Comparison of ENCODE assay signal across 21 cellular contexts in genomic region chr13:18954254-18954653, GRCh38.
A peak's percentile ranks its signal among the peaks of the same experiment; 100 is the strongest.
DNase-seq lines count a peak whose midpoint lies in the region; ATAC-seq, FAIRE-seq and TF ChIP-seq lines count a peak whose summit lies in the region.
"Had no signal": no experiment of that assay in that cellular context is flagged by ENCODE, and none has a peak within 500 bp of the region (broad histone marks: within the 10 kb centered on the region; RNA-seq: fewer than 3 reads in every experiment).

No MANE protein-coding gene starts in this region.

- no peak overlapping the region for H3K56ac ChIP-seq in IMR-90 (ENCODE audit: extremely low read depth, insufficient read depth, low read length)

- no peak overlapping the region for H2BK120ac ChIP-seq in IMR-90 (ENCODE audit: low read depth, low read length)

- CTCF ChIA-PET in IMR-90 (lab: Yijun Ruan, JAX) = no interaction called here
- CTCF ChIA-PET in CD8-positive, alpha-beta T cell (lab: Charles Lee) = no interaction called here

- no peak overlapping the region for H3K18ac ChIP-seq in IMR-90 (ENCODE audit: low read depth, low read length)

- H2BK15ac ChIP-seq in IMR-90 (ENCODE audit: low read depth, low read length) = no peak overlapping the region

- H3K36me3 Mint-ChIP-seq in CD8-positive, alpha-beta T cell = no peaks in the 10 kb centered on the region
- H3K36me3 Mint-ChIP-seq: IgD-negative memory B cell had no signal

- no peaks in the 10 kb centered on the region for H4K20me1 ChIP-seq in IMR-90 (ENCODE audit: insufficient read depth, low read length)
- H4K20me1 ChIP-seq: BLaER1 treated with 17β-estradiol and CSF1 and Interleukin-3, amounts not matched to agents 10 nM and 100 nM had no signal

- POLR2A ChIA-PET in IMR-90 (lab: Charles Lee; ENCODE audit: unreplicated experiment) = no interaction called here
- POLR2A ChIA-PET in CD8-positive, alpha-beta T cell (lab: Charles Lee) = no interaction called here

- H3K4me1 Mint-ChIP-seq in stimulated activated naive CD8-positive, alpha-beta T cell treated with anti-CD3 and anti-CD28 coated beads, Interleukin-15, amount 100 ng/mL, for 72 hours = no peaks in the 10 kb centered on the region
- no peaks in the 10 kb centered on the region for H3K4me1 Mint-ChIP-seq in CD8-positive, alpha-beta T cell (ENCODE audit: low read depth)
- H3K4me1 Mint-ChIP-seq: IgD-negative memory B cell had no signal

- peak; percentile 7 for ATAC-seq in stimulated activated naive CD8-positive, alpha-beta T cell treated with anti-CD3 and anti-CD28 coated beads, Interleukin-15, amount 100 ng/mL, for 72 hours
- no peak for ATAC-seq in stimulated activated naive CD8-positive, alpha-beta T cell treated with anti-CD3 and anti-CD28 coated beads, Interleukin-15, Interleukin-2, amounts not matched to agents 100 U/mL and 50 U/mL, for 24 hours
- ATAC-seq in IMR-90 (ENCODE audit: low read depth) = no peak
- no peak for ATAC-seq in aorta (ENCODE audit: low FRiP score)
- ATAC-seq in GM19328 (IDR thresholded peaks at IDR 0.05; ENCODE audit: unreplicated experiment) = no peak
- ATAC-seq in CD8-positive, alpha-beta T cell = no peak

- no peak overlapping the region for H3K4me3 Mint-ChIP-seq in stimulated activated naive CD8-positive, alpha-beta T cell treated with anti-CD3 and anti-CD28 coated beads, Interleukin-15, amount 100 ng/mL, for 72 hours
- H3K4me3 Mint-ChIP-seq in CD8-positive, alpha-beta T cell = no peak overlapping the region
- H3K4me3 Mint-ChIP-seq: CD4-positive, alpha-beta T cell; IgD-negative memory B cell had no signal

- no peak for FAIRE-seq in kidney (lab: Jason Lieb, UNC)
- FAIRE-seq: D721Med, GM18507, GM19239, H54 had no signal

- no peak overlapping the region for H3K14ac ChIP-seq in IMR-90 (replicated peaks; ENCODE audit: low read depth, low read length)

- no peak overlapping the region for H4K8ac ChIP-seq in IMR-90 (ENCODE audit: low read depth in 2 of 2, low read length in 2 of 2)

- H3K4me2 ChIP-seq in IMR-90 (ENCODE audit: low read depth, low read length) = no peak overlapping the region
- H3K4me2 ChIP-seq: BLaER1 treated with 17β-estradiol and CSF1 and Interleukin-3, amounts not matched to agents 10 nM and 100 nM; KMS-11 had no signal

- H2AK9ac ChIP-seq in IMR-90 (replicated peaks; ENCODE audit: low read depth, low read length, poor library complexity) = no peak overlapping the region

- H3K9me3 Mint-ChIP-seq in stimulated activated naive CD8-positive, alpha-beta T cell treated with anti-CD3 and anti-CD28 coated beads, Interleukin-15, amount 100 ng/mL, for 72 hours = peaks cover 23 to 35% of the 10 kb centered on the region in 2 donors
- peaks cover 10% of the 10 kb centered on the region for H3K9me3 Mint-ChIP-seq in CD8-positive, alpha-beta T cell

- dilution Hi-C loops in IMR-90 (cut with HindIII; ENCODE audit: low sequenced_read_pairs, unreplicated experiment) = no loop called here

- intact Hi-C loops in IMR-90 (cut with micrococcal nuclease) = no loop called here
- intact Hi-C loops in kidney (cut with DNase I) = no loop called here
- intact Hi-C loops in aorta (cut with DNase I) = no loop called here
- intact Hi-C loops in CD8-positive, alpha-beta T cell (cut with DNase I, micrococcal nuclease) = no loop called here

- WGBS in IMR-90 (ENCODE audit: extremely low coverage in 2 of 2, insufficient read length in 1 of 2), 2 experiments = 32% methylated on average over 4 of the region's 5 CpGs; no CpG with 5 or more reads in 1 of the 2 experiments
- WGBS in aorta, 2 donors = 67 to 68% methylated on average over 5 of the region's 5 CpGs

- H3K27ac ChIP-seq in IMR-90 (ENCODE audit: insufficient read depth, low read length) (no peak overlapping the region), kidney (ENCODE audit: low read depth in 2 of 2, low read length in 2 of 2) (no peak overlapping the region), aorta (ENCODE audit: low read depth in 1 of 2, low read length in 2 of 2) (no peak overlapping the region)
- H3K27ac ChIP-seq in CD8-positive, alpha-beta T cell (ENCODE audit: low read depth, low read length) = no peak overlapping the region
- H3K27ac ChIP-seq: BLaER1 treated with 17β-estradiol and CSF1 and Interleukin-3, amounts not matched to agents 10 nM and 100 nM; GM23248; KMS-11 had no signal

- H3K4me3 ChIP-seq in IMR-90 (ENCODE audit: insufficient read depth, low read depth, low read length) (no peak overlapping the region), kidney (ENCODE audit: low read length in 2 of 2) (no peak overlapping the region), aorta (ENCODE audit: low read length in 2 of 2) (no peak overlapping the region)
- H3K4me3 ChIP-seq in CD8-positive, alpha-beta T cell (ENCODE audit: low read depth, low read length) = no peak overlapping the region
- H3K4me3 ChIP-seq: BLaER1 treated with 17β-estradiol and CSF1 and Interleukin-3, amounts not matched to agents 10 nM and 100 nM; GM23248 had no signal

- no peak overlapping the region for H2BK5ac ChIP-seq in IMR-90 (ENCODE audit: low read depth, low read length, poor library complexity, severe bottlenecking)

- H3K27me3 ChIP-seq in IMR-90 (ENCODE audit: control insufficient read depth, insufficient read depth, low read length) (no peaks in the 10 kb centered on the region), aorta (ENCODE audit: control insufficient read depth in 1 of 2, insufficient read depth in 2 of 2, low read length in 1 of 2) (no peaks in the 10 kb centered on the region)
- no peaks in the 10 kb centered on the region for H3K27me3 ChIP-seq in CD8-positive, alpha-beta T cell (ENCODE audit: insufficient read depth, low read length)
- H3K27me3 ChIP-seq: BLaER1 treated with 17β-estradiol and CSF1 and Interleukin-3, amounts not matched to agents 10 nM and 100 nM had no signal

- no TSS peak for BruUV-seq in IMR-90 (replicated peaks; lab: Mats Ljungman, UMichigan)

- TF ChIP-seq RAD21 in IMR-90 (IDR thresholded peaks at IDR 0.05; ENCODE audit: low read length) = no peak

- no peak overlapping the region for H3K4ac ChIP-seq in IMR-90 (ENCODE audit: low read depth, low read length)

- H2BK20ac ChIP-seq in IMR-90 (ENCODE audit: low read depth, low read length) = no peak overlapping the region

- H4K91ac ChIP-seq in IMR-90 (ENCODE audit: insufficient read depth, low read depth, low read length) = no peak overlapping the region

- H2AK5ac ChIP-seq in IMR-90 (ENCODE audit: low read depth, low read length) = no peak overlapping the region

- peaks cover 51% of the 10 kb centered on the region for H3K9me3 ChIP-seq in IMR-90 (ENCODE audit: control insufficient read depth, insufficient read depth, low read length)
- peaks cover 0 to 7% of the 10 kb centered on the region in 2 donors for H3K9me3 ChIP-seq in kidney (ENCODE audit: control insufficient read depth in 1 of 2, low read length in 2 of 2)
- H3K9me3 ChIP-seq in aorta (ENCODE audit: control insufficient read depth, low read length) = peaks cover 1% of the 10 kb centered on the region
- H3K9me3 ChIP-seq in CD8-positive, alpha-beta T cell (ENCODE audit: low read length) = no peaks in the 10 kb centered on the region

- H3K9ac ChIP-seq in IMR-90 (ENCODE audit: low read depth, low read length) (no peak overlapping the region), kidney (ENCODE audit: low read length in 2 of 2) (no peak overlapping the region)
- H3K9ac ChIP-seq: BLaER1 treated with 17β-estradiol and CSF1 and Interleukin-3, amounts not matched to agents 10 nM and 100 nM; GM23248; KMS-11 had no signal

- H2AFZ ChIP-seq in IMR-90 (replicated peaks; ENCODE audit: low read length, poor library complexity) = peak overlapping the region; percentile 51
- H2AFZ ChIP-seq: GM23248 had no signal

- H4K5ac ChIP-seq in IMR-90 (ENCODE audit: low read depth, low read length) = no peak overlapping the region

- H3K27ac Mint-ChIP-seq in stimulated activated naive CD8-positive, alpha-beta T cell treated with anti-CD3 and anti-CD28 coated beads, Interleukin-15, amount 100 ng/mL, for 72 hours = no peak overlapping the region
- no peak overlapping the region for H3K27ac Mint-ChIP-seq in CD8-positive, alpha-beta T cell
- H3K27ac Mint-ChIP-seq: CD4-positive, alpha-beta T cell; IgD-negative memory B cell had no signal

- in situ Hi-C loops in IMR-90 (cut with MboI; ENCODE audit: low sequenced_read_pairs) = no loop called here

- TF ChIP-seq CTCF in IMR-90 (conservative IDR thresholded peaks at IDR 0.05; ENCODE audit: low read depth, low read length) (no peak), kidney (IDR thresholded peaks at IDR 0.05; ENCODE audit: borderline replicate concordance, extremely low read depth, insufficient read depth) (no peak)
- no peak for TF ChIP-seq CTCF in CD8-positive, alpha-beta T cell (IDR thresholded peaks at IDR 0.05)

- H3K23ac ChIP-seq in IMR-90 (ENCODE audit: low read depth, low read length) = no peak overlapping the region

- DNase-seq in stimulated activated naive CD8-positive, alpha-beta T cell treated with anti-CD3 and anti-CD28 coated beads, Interleukin-15, amount 100 ng/mL, for 72 hours = no peak
- no peak for DNase-seq in stimulated activated naive CD8-positive, alpha-beta T cell treated with anti-CD3 and anti-CD28 coated beads, Interleukin-15, Interleukin-2, amounts not matched to agents 100 U/mL and 50 U/mL, for 24 hours
- no peak for DNase-seq in IMR-90
- DNase-seq in kidney = peak; percentile 53
- DNase-seq in aorta = peak; percentile 25 to 47
- DNase-seq in DMS79 treated with DMSO at 0.1 percent for 48 hours (lab: John Stamatoyannopoulos, UW) = no peak
- no peak for DNase-seq in CD8-positive, alpha-beta T cell
- DNase-seq: ACHN; CD4-positive, alpha-beta T cell; DMS153; DND-41; GDM1; GM23248 had no signal

- H3K79me1 ChIP-seq in IMR-90 (ENCODE audit: low read depth in 1 of 2, low read length in 2 of 2) = no peaks in the 10 kb centered on the region

- no peaks in the 10 kb centered on the region for H3K9me1 ChIP-seq in IMR-90 (ENCODE audit: insufficient read depth, low read length)

- no peak for TF ChIP-seq POLR2A in IMR-90 (IDR thresholded peaks at IDR 0.05; ENCODE audit: low read depth, low read length)

- H3K36me3 ChIP-seq in IMR-90 (ENCODE audit: control insufficient read depth, insufficient read depth, low read length) = no peaks in the 10 kb centered on the region
- H3K36me3 ChIP-seq in kidney (ENCODE audit: control insufficient read depth in 1 of 2, insufficient read depth in 2 of 2, low read length in 2 of 2) = no peaks in the 10 kb centered on the region
- no peaks in the 10 kb centered on the region for H3K36me3 ChIP-seq in aorta (ENCODE audit: control insufficient read depth in 1 of 2, insufficient read depth in 2 of 2, low read length in 1 of 2)
- H3K36me3 ChIP-seq in CD8-positive, alpha-beta T cell (ENCODE audit: insufficient read depth, low read length) = no peaks in the 10 kb centered on the region
- H3K36me3 ChIP-seq: BLaER1 treated with 17β-estradiol and CSF1 and Interleukin-3, amounts not matched to agents 10 nM and 100 nM had no signal

- H3K4me1 ChIP-seq in IMR-90 (ENCODE audit: control insufficient read depth, insufficient read depth, low read length) (no peaks in the 10 kb centered on the region), kidney (ENCODE audit: control insufficient read depth in 1 of 2, insufficient read depth in 1 of 2, low read depth in 1 of 2, low read length in 2 of 2) (no peaks in the 10 kb centered on the region), aorta (ENCODE audit: control insufficient read depth in 1 of 2, insufficient read depth in 2 of 2, low read length in 2 of 2) (no peaks in the 10 kb centered on the region)
- no peaks in the 10 kb centered on the region for H3K4me1 ChIP-seq in CD8-positive, alpha-beta T cell (ENCODE audit: insufficient read depth, low read length)
- H3K4me1 ChIP-seq: BLaER1 treated with 17β-estradiol and CSF1 and Interleukin-3, amounts not matched to agents 10 nM and 100 nM had no signal

- no peaks in the 10 kb centered on the region for H3K27me3 Mint-ChIP-seq in stimulated activated naive CD8-positive, alpha-beta T cell treated with anti-CD3 and anti-CD28 coated beads, Interleukin-15, amount 100 ng/mL, for 72 hours
- no peaks in the 10 kb centered on the region for H3K27me3 Mint-ChIP-seq in CD8-positive, alpha-beta T cell (ENCODE audit: low read depth)
- H3K27me3 Mint-ChIP-seq: CD4-positive, alpha-beta T cell; IgD-negative memory B cell had no signal

Comparison
In these comparisons a context has a peak if more than half of its experiments do, and no peak if none do; other contexts are left out.
1. DNase-seq: peak in kidney (single experiment) and aorta (2 of 2); none in stimulated activated naive CD8-positive, alpha-beta T cell treated with anti-CD3 and anti-CD28 coated beads, Interleukin-15, amount 100 ng/mL, for 72 hours (0 of 2), stimulated activated naive CD8-positive, alpha-beta T cell treated with anti-CD3 and anti-CD28 coated beads, Interleukin-15, Interleukin-2, amounts not matched to agents 100 U/mL and 50 U/mL, for 24 hours (single experiment), IMR-90 (single experiment), DMS79 treated with DMSO at 0.1 percent for 48 hours (single experiment) and CD8-positive, alpha-beta T cell (0 of 7).